ENCODE assay signal across 30 cellular contexts in genomic region chr6:79004239-79004638, GRCh38.
"Had no signal": no experiment of that assay in that cellular context is flagged by ENCODE, and none has a peak within 500 bp of the region (broad histone marks: within the 10 kb centered on the region; RNA-seq: fewer than 3 reads in every experiment).

No MANE protein-coding gene starts in this region.

- ATAC-seq: activated CD4-positive, alpha-beta T cell treated with anti-CD3 and anti-CD28 coated beads for 36 hours; activated CD8-positive, alpha-beta memory T cell treated with anti-CD3 and anti-CD28 coated beads, Interleukin-2, amount 10 ng/mL, durations not matched to agents 7 days and 5 days; activated CD8-positive, alpha-beta T cell treated with anti-CD3 and anti-CD28 coated beads, Interleukin-2, amount 10 ng/mL, durations not matched to agents 7 days and 5 days; activated T-helper 17 cell treated with anti-CD3 and anti-CD28 coated beads, Interleukin-2, amount 50 U/mL, for 72 hours; effector memory CD8-positive, alpha-beta T cell; foreskin keratinocyte; gastrocnemius medialis; heart left ventricle; T-helper 17 cell had no signal

- DNase-seq: activated CD4-positive, alpha-beta memory T cell treated with anti-CD3 and anti-CD28 coated beads for 36 hours; activated CD4-positive, alpha-beta T cell treated with anti-CD3 and anti-CD28 coated beads for 36 hours; activated CD4-positive, alpha-beta T cell treated with anti-CD3 and anti-CD28 coated beads, Interleukin-2, amount 10 ng/mL, durations not matched to agents 24 days and 14 days; activated CD4-positive, CD25-positive, alpha-beta regulatory T cell; activated CD4-positive, CD25-positive, alpha-beta regulatory T cell treated with anti-CD3 and anti-CD28 coated beads, Interleukin-2, amount 50 U/mL, for 72 hours; activated CD8-positive, alpha-beta memory T cell treated with anti-CD3 and anti-CD28 coated beads, Interleukin-2, amount 10 ng/mL, durations not matched to agents 7 days and 5 days; activated CD8-positive, alpha-beta memory T cell treated with anti-CD3 and anti-CD28 coated beads, Interleukin-2, amount 50 U/mL, for 4 hours; activated CD8-positive, alpha-beta T cell treated with anti-CD3 and anti-CD28 coated beads, Interleukin-2, amount 10 ng/mL, durations not matched to agents 7 days and 5 days; activated effector memory CD4-positive, alpha-beta T cell treated with Interleukin-2 at 50 U/mL for 16 hours; activated naive CD4-positive, alpha-beta T cell treated with anti-CD3 and anti-CD28 coated beads, Interleukin-2, amount 10 ng/mL, durations not matched to agents 7 days and 5 days; activated T-cell treated with anti-CD3 and anti-CD28 coated beads, Interleukin-2, amount 50 U/mL, for 24 hours; amniotic stem cell; anterior cingulate cortex; brain microvascular endothelial cell; cortex of kidney; effector CD4-positive, alpha-beta T cell; effector memory CD8-positive, alpha-beta T cell; erythroblast; foreskin keratinocyte; gastrocnemius medialis; glutamatergic neuron; heart left ventricle; T-helper 1 cell; T-helper 17 cell; T1000 had no signal

- H3K4me3 ChIP-seq: esophagus muscularis mucosa, gastrocnemius medialis, heart left ventricle had no signal

- H3K9me3 Mint-ChIP-seq: activated CD4-positive, alpha-beta memory T cell treated with anti-CD3 and anti-CD28 coated beads for 36 hours; activated CD4-positive, alpha-beta T cell treated with anti-CD3 and anti-CD28 coated beads, Interleukin-2, amount 10 ng/mL, durations not matched to agents 24 days and 14 days; activated naive CD4-positive, alpha-beta T cell treated with anti-CD3 and anti-CD28 coated beads, Interleukin-2, amount 10 ng/mL, durations not matched to agents 7 days and 5 days; activated T-cell treated with anti-CD3 and anti-CD28 coated beads, Interleukin-2, amount 50 U/mL, for 24 hours; activated T-helper 17 cell treated with anti-CD3 and anti-CD28 coated beads, Interleukin-2, amount 50 U/mL, for 72 hours; central memory CD8-positive, alpha-beta T cell; effector memory CD8-positive, alpha-beta T cell; T-helper 2 cell treated with Interferon-gamma antibody and Interleukin-4, amounts not matched to agents 5 μg/mL and 100 μg/mL, for 36 hours had no signal

- H3K4me3 Mint-ChIP-seq: activated CD4-positive, alpha-beta memory T cell treated with anti-CD3 and anti-CD28 coated beads for 36 hours; activated CD4-positive, alpha-beta T cell treated with anti-CD3 and anti-CD28 coated beads for 36 hours; activated CD4-positive, alpha-beta T cell treated with anti-CD3 and anti-CD28 coated beads, Interleukin-2, amount 10 ng/mL, durations not matched to agents 24 days and 14 days; activated CD8-positive, alpha-beta memory T cell treated with anti-CD3 and anti-CD28 coated beads, Interleukin-2, amount 10 ng/mL, durations not matched to agents 7 days and 5 days; activated CD8-positive, alpha-beta T cell treated with anti-CD3 and anti-CD28 coated beads, Interleukin-2, amount 10 ng/mL, durations not matched to agents 7 days and 5 days; activated naive CD4-positive, alpha-beta T cell treated with anti-CD3 and anti-CD28 coated beads, Interleukin-2, amount 10 ng/mL, durations not matched to agents 7 days and 5 days; activated naive CD8-positive, alpha-beta T cell; activated T-cell treated with anti-CD3 and anti-CD28 coated beads, Interleukin-2, amount 50 U/mL, for 24 hours; activated T-helper 17 cell treated with anti-CD3 and anti-CD28 coated beads, Interleukin-2, amount 50 U/mL, for 72 hours; central memory CD8-positive, alpha-beta T cell; effector memory CD8-positive, alpha-beta T cell; T-helper 17 cell; T-helper 2 cell treated with Interferon-gamma antibody and Interleukin-4, amounts not matched to agents 5 μg/mL and 100 μg/mL, for 36 hours had no signal

- H3K27me3 Mint-ChIP-seq: activated CD4-positive, alpha-beta memory T cell treated with anti-CD3 and anti-CD28 coated beads for 36 hours; activated CD4-positive, alpha-beta T cell treated with anti-CD3 and anti-CD28 coated beads for 36 hours; activated CD4-positive, alpha-beta T cell treated with anti-CD3 and anti-CD28 coated beads, Interleukin-2, amount 10 ng/mL, durations not matched to agents 24 days and 14 days; activated CD8-positive, alpha-beta memory T cell treated with anti-CD3 and anti-CD28 coated beads, Interleukin-2, amount 10 ng/mL, durations not matched to agents 7 days and 5 days; activated naive CD4-positive, alpha-beta T cell treated with anti-CD3 and anti-CD28 coated beads, Interleukin-2, amount 10 ng/mL, durations not matched to agents 7 days and 5 days; activated naive CD8-positive, alpha-beta T cell; activated T-cell treated with anti-CD3 and anti-CD28 coated beads, Interleukin-2, amount 50 U/mL, for 24 hours; activated T-helper 17 cell treated with anti-CD3 and anti-CD28 coated beads, Interleukin-2, amount 50 U/mL, for 72 hours; central memory CD8-positive, alpha-beta T cell; effector memory CD8-positive, alpha-beta T cell; T-helper 17 cell had no signal

- H3K27ac Mint-ChIP-seq: activated CD4-positive, alpha-beta memory T cell treated with anti-CD3 and anti-CD28 coated beads for 36 hours; activated CD4-positive, alpha-beta T cell treated with anti-CD3 and anti-CD28 coated beads for 36 hours; activated CD4-positive, alpha-beta T cell treated with anti-CD3 and anti-CD28 coated beads, Interleukin-2, amount 10 ng/mL, durations not matched to agents 24 days and 14 days; activated CD8-positive, alpha-beta memory T cell treated with anti-CD3 and anti-CD28 coated beads, Interleukin-2, amount 10 ng/mL, durations not matched to agents 7 days and 5 days; activated CD8-positive, alpha-beta T cell treated with anti-CD3 and anti-CD28 coated beads, Interleukin-2, amount 10 ng/mL, durations not matched to agents 7 days and 5 days; activated naive CD4-positive, alpha-beta T cell treated with anti-CD3 and anti-CD28 coated beads, Interleukin-2, amount 10 ng/mL, durations not matched to agents 7 days and 5 days; activated T-cell treated with anti-CD3 and anti-CD28 coated beads, Interleukin-2, amount 50 U/mL, for 24 hours; activated T-helper 17 cell treated with anti-CD3 and anti-CD28 coated beads, Interleukin-2, amount 50 U/mL, for 72 hours; effector memory CD8-positive, alpha-beta T cell; T-helper 2 cell treated with Interferon-gamma antibody and Interleukin-4, amounts not matched to agents 5 μg/mL and 100 μg/mL, for 36 hours had no signal

- H3K4me1 Mint-ChIP-seq: activated CD4-positive, alpha-beta T cell treated with anti-CD3 and anti-CD28 coated beads, Interleukin-2, amount 10 ng/mL, durations not matched to agents 24 days and 14 days; activated naive CD4-positive, alpha-beta T cell treated with anti-CD3 and anti-CD28 coated beads, Interleukin-2, amount 10 ng/mL, durations not matched to agents 7 days and 5 days; activated T-helper 17 cell treated with anti-CD3 and anti-CD28 coated beads, Interleukin-2, amount 50 U/mL, for 72 hours had no signal
